8 cellular contexts compared by ENCODE assay signal in genomic region chr2:54558188-54558975, GRCh38.
A peak's percentile ranks its signal among the peaks of the same experiment; 100 is the strongest.
DNase-seq lines count a peak whose midpoint lies in the region; ATAC-seq and TF ChIP-seq lines count a peak whose summit lies in the region.

No MANE protein-coding gene starts in this region.

- H3K4me1 ChIP-seq in SJSA1 (replicated peaks) (peaks cover 32% of the 10 kb centered on the region), heart left ventricle (peaks cover 24 to 99% (median 85%) of the 10 kb centered on the region in 12 donors), prostate gland (replicated peaks) (peaks cover 18% of the 10 kb centered on the region)

- ATAC-seq in GM21576 (IDR thresholded peaks at IDR 0.05; ENCODE audit: unreplicated experiment) (peak; percentile 42), heart left ventricle (peak in 3 of 4 donors; percentile 24 to 60 (median 56))

- H3K9me3 ChIP-seq in SJSA1 (replicated peaks), result no peaks in the 10 kb centered on the region
- no peaks in the 10 kb centered on the region for H3K9me3 ChIP-seq in heart left ventricle
- H3K9me3 ChIP-seq in prostate gland, result no peaks in the 10 kb centered on the region

- no peaks in the 10 kb centered on the region for H3K27me3 Mint-ChIP-seq in activated naive CD4-positive, alpha-beta T cell treated with anti-CD3 and anti-CD28 coated beads, Interleukin-2, amount 50 U/mL, for 24 hours

- DNase-seq in DMS79 treated with DMSO at 0.1 percent for 48 hours (lab: John Stamatoyannopoulos, UW), result peak; percentile 74
- no peak for DNase-seq in Jurkat, Clone E6-1 (ENCODE audit: low read depth, low spot score)
- peak; percentile 62 to 79 for DNase-seq in SJSA1 (ENCODE audit: low read depth in 1 of 2, low spot score in 2 of 2)
- peak; percentile 49 to 76 (median 54) for DNase-seq in heart left ventricle
- DNase-seq in prostate gland (ENCODE audit: low spot score), result peak; percentile 67
- DNase-seq in OCI-M2 (lab: John Stamatoyannopoulos, UW; ENCODE audit: unreplicated experiment), result no peak

- H3K36me3 ChIP-seq in SJSA1, result peaks cover 11% of the 10 kb centered on the region
- peaks cover 0 to 4% (median 0%) of the 10 kb centered on the region in 9 donors for H3K36me3 ChIP-seq in heart left ventricle
- H3K36me3 ChIP-seq in prostate gland, result no peaks in the 10 kb centered on the region

- no peaks in the 10 kb centered on the region for H3K9me3 Mint-ChIP-seq in activated naive CD4-positive, alpha-beta T cell treated with anti-CD3 and anti-CD28 coated beads, Interleukin-2, amount 50 U/mL, for 24 hours

- intact Hi-C loops in heart left ventricle (cut with DNase I), result loop anchor here in 1 of 10 donors (5.0 kb wide), 1 partner anchor 36 kb away; no protein-coding TSS in a partner anchor
- intact Hi-C loops in prostate gland (cut with DNase I), result loop anchor here (5.0 kb wide), 1 partner anchor 79 kb away; no protein-coding TSS in a partner anchor

- peak overlapping the region; percentile 99 for H3K27ac ChIP-seq in SJSA1
- H3K27ac ChIP-seq in heart left ventricle, result peak overlapping the region; percentile 61 to 94 (median 84)
- peak overlapping the region; percentile 83 to 84 for H3K27ac ChIP-seq in prostate gland

- H3K36me3 Mint-ChIP-seq in activated naive CD4-positive, alpha-beta T cell treated with anti-CD3 and anti-CD28 coated beads, Interleukin-2, amount 50 U/mL, for 24 hours, result no peaks in the 10 kb centered on the region

- peak overlapping the region; percentile 98 for H3K4me3 Mint-ChIP-seq in activated naive CD4-positive, alpha-beta T cell treated with anti-CD3 and anti-CD28 coated beads, Interleukin-2, amount 50 U/mL, for 24 hours

- TF ChIP-seq CTCF in heart left ventricle (IDR thresholded peaks at IDR 0.05) (no peak), prostate gland (IDR thresholded peaks at IDR 0.05) (no peak)

- peaks cover 70% of the 10 kb centered on the region for H3K4me1 Mint-ChIP-seq in activated naive CD4-positive, alpha-beta T cell treated with anti-CD3 and anti-CD28 coated beads, Interleukin-2, amount 50 U/mL, for 24 hours

- TF ChIP-seq POLR2A in heart left ventricle (IDR thresholded peaks at IDR 0.05), result no peak
- peak; percentile 71 for TF ChIP-seq POLR2A in prostate gland (IDR thresholded peaks at IDR 0.05)

- H3K27ac Mint-ChIP-seq in activated naive CD4-positive, alpha-beta T cell treated with anti-CD3 and anti-CD28 coated beads, Interleukin-2, amount 50 U/mL, for 24 hours, result peak overlapping the region; percentile 94

- 9 to 12% (median 10%) methylated on average over 38 to 58 of the region's 58 CpGs for WGBS in heart left ventricle, 4 donors
- WGBS in prostate gland, result 2% methylated on average over 57 of the region's 58 CpGs

- peak overlapping the region; percentile 62 for H3K4me3 ChIP-seq in Jurkat, Clone E6-1 (ENCODE audit: low read length)
- peak overlapping the region; percentile 53 for H3K4me3 ChIP-seq in SJSA1
- H3K4me3 ChIP-seq in heart left ventricle, result peak overlapping the region; percentile 16 to 67 (median 55)
- H3K4me3 ChIP-seq in prostate gland, result peak overlapping the region; percentile 40 to 43

- H3K27me3 ChIP-seq in SJSA1 (replicated peaks) (no peaks in the 10 kb centered on the region), heart left ventricle (no peaks in the 10 kb centered on the region), prostate gland (replicated peaks; ENCODE audit: insufficient read depth) (no peaks in the 10 kb centered on the region)

Comparison
In these comparisons a context has a peak if more than half of its experiments do, and no peak if none do; other contexts are left out.
1. DNase-seq: peak in DMS79 treated with DMSO at 0.1 percent for 48 hours (single experiment), SJSA1 (2 of 2), heart left ventricle (5 of 5) and prostate gland (single experiment); none in Jurkat, Clone E6-1 (single experiment) and OCI-M2 (single experiment).
2. Peak in every context shown above with its lines, with median percentiles within 50 percentile points of each other: H3K4me3 ChIP-seq and H3K27ac ChIP-seq.